Comparison of ENCODE assay signal across 8 cellular contexts in the genomic region with DNA sequence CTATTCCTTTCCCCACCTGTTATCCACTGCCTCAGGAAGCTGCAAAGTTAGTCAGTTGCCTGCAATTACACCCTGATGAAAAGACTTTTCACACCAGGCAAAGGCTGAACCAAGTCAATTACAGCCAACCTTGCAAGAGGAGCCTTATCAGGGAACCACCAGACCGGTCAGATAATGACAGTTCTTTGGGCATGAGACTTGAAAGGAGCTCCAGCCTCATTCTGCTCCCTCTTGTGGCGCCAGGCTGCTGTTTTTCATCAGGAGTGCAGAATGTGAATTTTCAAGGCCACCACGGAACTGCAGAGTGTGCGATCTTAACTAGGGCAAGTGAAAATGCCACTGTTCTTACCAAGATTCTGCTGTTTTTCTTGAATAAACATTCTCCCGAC. TPM values are rescaled to one million over a fixed set of nuclear protein-coding genes. Genes with fewer than 3 reads are reported as not detected.
A peak's percentile ranks its signal among the peaks of the same experiment; 100 is the strongest.
DNase-seq lines count a peak whose midpoint lies in the region; ATAC-seq and TF ChIP-seq lines count a peak whose summit lies in the region.

No MANE protein-coding gene starts in this region.

- 5 to 15% methylated on average over 4 to 5 of the region's 5 CpGs for WGBS in upper lobe of left lung, 2 donors

- no peak overlapping the region for H3K9ac ChIP-seq in PC-3 (ENCODE audit: low read length)

- H3K27ac ChIP-seq in PC-3 (ENCODE audit: low read length) (no peak overlapping the region), upper lobe of left lung (no peak overlapping the region)

- H3K9me3 ChIP-seq in PC-3 (ENCODE audit: low read length) (no peaks in the 10 kb centered on the region), upper lobe of left lung (no peaks in the 10 kb centered on the region)

- no peaks in the 10 kb centered on the region for H3K9me2 ChIP-seq in PC-3 (replicated peaks; ENCODE audit: low read length)

- peaks cover 21% of the 10 kb centered on the region for H3K4me1 ChIP-seq in PC-3 (ENCODE audit: insufficient read depth, low read length)
- H3K4me1 ChIP-seq in upper lobe of left lung = peaks cover 3 to 12% (median 5%) of the 10 kb centered on the region in 4 donors

- TF ChIP-seq CTCF in PC-3 (conservative IDR thresholded peaks at IDR 0.05; ENCODE audit: low read depth, low read length) = peak; percentile 83
- peak; percentile 51 for TF ChIP-seq CTCF in cardiac fibroblast (IDR thresholded peaks at IDR 0.05; ENCODE audit: low read depth, low read length)
- TF ChIP-seq CTCF in upper lobe of left lung (IDR thresholded peaks at IDR 0.05) = peak in 4 of 6 experiments; percentile 23 to 61 (median 53)

- H3K36me3 ChIP-seq in H7 (replicated peaks; ENCODE audit: control insufficient read depth, insufficient read depth, low read length) (no peaks in the 10 kb centered on the region), PC-3 (ENCODE audit: low read depth, low read length) (no peaks in the 10 kb centered on the region), upper lobe of left lung (no peaks in the 10 kb centered on the region)

- H4K20me1 ChIP-seq in PC-3 (ENCODE audit: low read length) = no peaks in the 10 kb centered on the region

- no peaks in the 10 kb centered on the region for H3F3A ChIP-seq in PC-3 (ENCODE audit: low read length, unreplicated experiment)

- intact Hi-C loops in PC-3 (cut with micrococcal nuclease) = loop anchor here (1.0 kb wide), 1 partner anchor 86 kb away; no protein-coding TSS in a partner anchor

- H3K79me2 ChIP-seq in PC-3 (ENCODE audit: low read length) = no peaks in the 10 kb centered on the region

- CTCF ChIA-PET in PC-3 (lab: Charles Lee) = interaction anchor here (0.6 to 1.9 kb wide), 5 partner anchors 11 to 1740 kb away, joined by 3 to 25 read pairs (median 3); a partner anchor contains a TSS

- ATAC-seq in PC-3 = peak; percentile 68
- peak; percentile 62 to 86 for ATAC-seq in upper lobe of left lung (ENCODE audit: low FRiP score in 2 of 2)
- ATAC-seq in HG02678 (IDR thresholded peaks at IDR 0.05; ENCODE audit: unreplicated experiment) = no peak

- no peak for TF ChIP-seq POLR2A in upper lobe of left lung (IDR thresholded peaks at IDR 0.05)

- no peak overlapping the region for H3K4me3 ChIP-seq in H7 (ENCODE audit: insufficient read depth, low read depth, low read length)
- H3K4me3 ChIP-seq in PC-3 (ENCODE audit: low read length) = no peak overlapping the region
- H3K4me3 ChIP-seq in cardiac fibroblast (replicated peaks in 1 of 2; ENCODE audit: low read depth in 2 of 2, low read length in 2 of 2) = no peak overlapping the region
- H3K4me3 ChIP-seq in upper lobe of left lung = no peak overlapping the region

- 0 out of 2 replicates have a peak overlapping the region, but pooled peaks have one; percentile 29 for H2AFZ ChIP-seq in PC-3 (ENCODE audit: low read length)

- H3K4me2 ChIP-seq in PC-3 (ENCODE audit: low read length) = 0 out of 2 replicates have a peak overlapping the region, but pooled peaks have one; percentile 12

- TF ChIP-seq EP300 in upper lobe of left lung (IDR thresholded peaks at IDR 0.05) = no peak

- POLR2A ChIA-PET in PC-3 (lab: Charles Lee; ENCODE audit: unreplicated experiment) = no interaction called here

- no peaks in the 10 kb centered on the region for H3K27me3 ChIP-seq in H7 (ENCODE audit: control insufficient read depth, insufficient read depth, low read length)
- no peaks in the 10 kb centered on the region for H3K27me3 ChIP-seq in PC-3 (ENCODE audit: low read length)
- H3K27me3 ChIP-seq in upper lobe of left lung = no peaks in the 10 kb centered on the region

- BruUV-seq in PC-3 (replicated peaks; lab: Mats Ljungman, UMichigan) = no TSS peak

- DNase-seq in CMK (ENCODE audit: low read depth) (peak; percentile 79), H7 (peak; percentile 75), PC-3 (peak; percentile 67), cardiac fibroblast (ENCODE audit: low read depth in 2 of 2) (peak; percentile 40 to 85), left kidney (ENCODE audit: low read depth, low spot score) (peak; percentile 90), upper lobe of left lung (peak in 1 of 2 donors; percentile 67), GM19238 (ENCODE audit: insufficient read length, low spot score) (no peak)

RNA-seq across cellular contexts. Expression of a gene that starts 22.5 kb away (rescaled TPM):
- not detected in 2 replicates for total RNA-seq in H7 (2014; rRNA removed; shearing (Covaris generic))
- total RNA-seq in PC-3 (2014; rRNA removed) (not detected in 2 replicates), upper lobe of left lung (10 to 100 TPM in 1 of 6 donors, 1 to 10 TPM in 4, under 1 TPM in 1; 0.29 to 16.1 (median 3.7) TPM)

RNA-seq across cellular contexts. Expression of a gene that starts 29.5 kb away (rescaled TPM):
- total RNA-seq in H7 (2014; rRNA removed; shearing (Covaris generic)) = 0.52 and 1.1 TPM in 2 replicates
- total RNA-seq in PC-3 (2014; rRNA removed) = not detected in 2 replicates
- total RNA-seq in upper lobe of left lung = 10 to 100 TPM in 2 of 6 donors, 1 to 10 TPM in 3, under 1 TPM in 1; 0.46 to 13.7 (median 3.8) TPM
